Comparison of ENCODE assay signal across 8 cellular contexts in genomic region chr3:126982125-126982521, GRCh38. TPM values are rescaled to one million over a fixed set of nuclear protein-coding genes. Genes with fewer than 3 reads are reported as not detected.
DNase-seq lines count a peak whose midpoint lies in the region; ATAC-seq, FAIRE-seq and TF ChIP-seq lines count a peak whose summit lies in the region.

No MANE protein-coding gene starts in this region.

- no peaks in the 10 kb centered on the region for H3K9me3 Mint-ChIP-seq in stimulated activated naive B cell treated with anti-CD40 and anti-IgM and Interleukin-4, amounts not matched to agents 10 μg/mL and 1 μg/mL and 100 μg/mL, for 72 hours

- no peak for FAIRE-seq in bronchial epithelial cell (lab: Jason Lieb, UNC)

- H3K4me3 ChIP-seq in SJCRH30 (peak overlapping the region; percentile 60), bronchial epithelial cell (ENCODE audit: low read depth, low read length) (peak overlapping the region; percentile 85), mucosa of descending colon (no peak overlapping the region)

- H3K9me3 ChIP-seq in SJCRH30 (replicated peaks), result no peaks in the 10 kb centered on the region
- H3K9me3 ChIP-seq in mucosa of descending colon, result no peaks in the 10 kb centered on the region

- peaks cover 20 to 33% of the 10 kb centered on the region in 2 donors for H3K27me3 Mint-ChIP-seq in stimulated activated naive B cell treated with anti-CD40 and anti-IgM and Interleukin-4, amounts not matched to agents 10 μg/mL and 1 μg/mL and 100 μg/mL, for 72 hours

- H3K4me1 ChIP-seq in SJCRH30 (0 out of 2 replicates have a peak, but pooled peaks cover 5% of the 10 kb centered on the region), mucosa of descending colon (ENCODE audit: low read depth) (peaks cover 7% of the 10 kb centered on the region)

- DNase-seq in NCI-H2196 (lab: John Stamatoyannopoulos, UW; ENCODE audit: unreplicated experiment), result peak; percentile 49
- no peak for DNase-seq in NCI-H2196 treated with DMSO at 0.1 percent for 48 hours (lab: John Stamatoyannopoulos, UW; ENCODE audit: unreplicated experiment)
- peak; percentile 45 to 51 for DNase-seq in SJCRH30
- peak; percentile 59 for DNase-seq in bronchial epithelial cell (ENCODE audit: low read depth)
- DNase-seq in mucosa of descending colon, result no peak
- peak; percentile 86 for DNase-seq in stimulated activated naive B cell treated with anti-CD40 and anti-IgM and Interleukin-4, amounts not matched to agents 10 μg/mL and 1 μg/mL and 100 μg/mL, for 72 hours
- DNase-seq in central memory CD4-positive, alpha-beta T cell, result no peak

- TF ChIP-seq CTCF in bronchial epithelial cell (IDR thresholded peaks at IDR 0.05; ENCODE audit: insufficient read depth, low read length, severe bottlenecking), result no peak
- no peak for TF ChIP-seq CTCF in mucosa of descending colon (IDR thresholded peaks at IDR 0.05)

- no peaks in the 10 kb centered on the region for H3K36me3 ChIP-seq in SJCRH30
- H3K36me3 ChIP-seq in bronchial epithelial cell (ENCODE audit: control insufficient read depth, insufficient read depth, low read length), result peaks cover 3% of the 10 kb centered on the region
- no peaks in the 10 kb centered on the region for H3K36me3 ChIP-seq in mucosa of descending colon (ENCODE audit: low read depth)

- H3K27me3 ChIP-seq in SJCRH30, result no peaks in the 10 kb centered on the region
- H3K27me3 ChIP-seq in bronchial epithelial cell (ENCODE audit: control insufficient read depth, insufficient read depth, low read length), result no peaks in the 10 kb centered on the region

- peak overlapping the region; percentile 36 for H3K27ac ChIP-seq in SJCRH30

- H3K4me3 Mint-ChIP-seq in stimulated activated naive B cell treated with anti-CD40 and anti-IgM and Interleukin-4, amounts not matched to agents 10 μg/mL and 1 μg/mL and 100 μg/mL, for 72 hours, result peak overlapping the region; percentile 83 to 86

- peaks cover 37 to 56% of the 10 kb centered on the region in 2 donors for H3K4me1 Mint-ChIP-seq in stimulated activated naive B cell treated with anti-CD40 and anti-IgM and Interleukin-4, amounts not matched to agents 10 μg/mL and 1 μg/mL and 100 μg/mL, for 72 hours

- peaks cover 0 to 5% of the 10 kb centered on the region in 2 donors for H3K36me3 Mint-ChIP-seq in stimulated activated naive B cell treated with anti-CD40 and anti-IgM and Interleukin-4, amounts not matched to agents 10 μg/mL and 1 μg/mL and 100 μg/mL, for 72 hours

- H3K27ac Mint-ChIP-seq in stimulated activated naive B cell treated with anti-CD40 and anti-IgM and Interleukin-4, amounts not matched to agents 10 μg/mL and 1 μg/mL and 100 μg/mL, for 72 hours, result peak overlapping the region; percentile 97

- ATAC-seq in HG02970 (IDR thresholded peaks at IDR 0.05; ENCODE audit: low FRiP score, unreplicated experiment) (peak; percentile 28), mucosa of descending colon (peak; percentile 22)
- peak; percentile 77 to 84 for ATAC-seq in stimulated activated naive B cell treated with anti-CD40 and anti-IgM and Interleukin-4, amounts not matched to agents 10 μg/mL and 1 μg/mL and 100 μg/mL, for 72 hours (replicated peaks)

- intact Hi-C loops in mucosa of descending colon (cut with DNase I, micrococcal nuclease), result no loop called here

RNA-seq across cellular contexts. Expression of gene PLXNA1, which starts 0.8 kb away (rescaled TPM):
- 47.2 and 51.6 TPM in 2 replicates for total RNA-seq in SJCRH30 (2014; rRNA removed; shearing (Covaris generic))
- total RNA-seq in bronchial epithelial cell (42.1 and 53.4 TPM in 2 replicates), mucosa of descending colon (10 to 100 TPM; 11.8 to 19.3 (median 12.7) TPM)

Comparison
In these comparisons a context has a peak if more than half of its experiments do, and no peak if none do; other contexts are left out.
1. DNase-seq: peak in NCI-H2196 (single experiment), SJCRH30 (2 of 2), bronchial epithelial cell (single experiment) and stimulated activated naive B cell treated with anti-CD40 and anti-IgM and Interleukin-4, amounts not matched to agents 10 μg/mL and 1 μg/mL and 100 μg/mL, for 72 hours (single experiment); none in NCI-H2196 treated with DMSO at 0.1 percent for 48 hours (single experiment), mucosa of descending colon (0 of 3) and central memory CD4-positive, alpha-beta T cell (single experiment).
2. ATAC-seq: peak in every context shown above with its lines; median percentile 80 in stimulated activated naive B cell treated with anti-CD40 and anti-IgM and Interleukin-4, amounts not matched to agents 10 μg/mL and 1 μg/mL and 100 μg/mL, for 72 hours; 28 in HG02970; 22 in mucosa of descending colon.